ENCODE assay signal across 8 cellular contexts in the genomic region with DNA sequence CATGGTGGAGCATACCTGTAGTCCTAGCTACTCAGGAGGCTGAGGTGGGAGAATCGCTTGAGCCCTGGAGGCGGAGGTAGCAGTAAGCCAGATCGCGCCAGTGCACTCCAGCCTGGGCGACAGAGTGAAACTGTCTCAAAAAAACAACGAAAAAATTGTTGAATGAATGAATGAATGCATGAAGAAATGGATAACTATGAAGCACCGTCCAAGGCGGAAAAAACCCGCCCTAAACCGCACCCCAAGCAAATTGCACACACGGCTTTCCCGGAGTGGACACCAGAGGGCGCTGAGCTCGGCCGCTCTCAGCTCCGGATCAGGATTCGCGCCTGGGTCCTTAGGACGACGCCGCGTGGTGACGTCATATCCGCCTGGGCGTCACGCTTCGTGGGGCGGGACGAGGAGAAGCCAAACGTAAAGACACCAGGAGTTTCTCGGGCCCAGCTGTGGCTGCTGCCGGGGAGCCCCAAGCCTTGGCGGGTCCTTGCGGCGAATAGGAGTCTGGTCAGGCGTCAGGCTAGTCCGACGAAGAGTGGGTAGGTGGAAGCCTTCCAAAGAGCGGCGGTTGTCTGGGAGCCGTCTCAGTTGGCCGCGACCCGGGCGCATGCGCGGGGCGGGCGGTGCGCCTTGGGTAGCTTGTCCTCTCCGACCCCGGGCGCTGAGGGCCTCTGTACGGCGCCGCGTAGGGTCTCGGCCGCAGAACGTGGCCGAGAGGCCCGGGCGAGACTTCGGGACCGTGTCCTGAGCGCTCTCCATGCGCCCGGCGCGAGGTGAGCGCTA. TPM values are rescaled to one million over a fixed set of nuclear protein-coding genes. Genes with fewer than 3 reads are reported as not detected.
DNase-seq lines count a peak whose midpoint lies in the region; TF ChIP-seq lines count a peak whose summit lies in the region.

Gene HTD2 (plus strand): TSS at position 639 of the 780 bp plus-strand sequence. CDS start 11,094 bp downstream, outside the sequence.
Gene RPP14 (plus strand): TSS at position 364 of the 780 bp plus-strand sequence. CDS start 4,085 bp downstream, outside the sequence.

- H3T11ph ChIP-seq in H9 (ENCODE audit: low read length): no peak within 1 kb of the TSS

- H3K27ac ChIP-seq in H9 (ENCODE audit: insufficient read length, low read depth, low read length): peak within 1 kb of the TSS; percentile 8

- peaks cover 12% of the 10 kb centered on the region for H3K79me1 ChIP-seq in H9 (ENCODE audit: insufficient read depth, low read depth, low read length, poor library complexity, severe bottlenecking)

- peaks cover 25% of the 10 kb centered on the region for H3K79me2 ChIP-seq in H9 (ENCODE audit: insufficient read depth, low read length)

- H4K20me1 ChIP-seq in H9 (ENCODE audit: control insufficient read depth, insufficient read depth, insufficient read length): peaks cover 4% of the 10 kb centered on the region

- H4K5ac ChIP-seq in H9 (ENCODE audit: insufficient read length, low read depth, low read length): peak within 1 kb of the TSS; percentile 65

- no peak within 1 kb of the TSS for H4K91ac ChIP-seq in H9 (ENCODE audit: insufficient read length, low read depth, low read length)

- H3K36me3 Mint-ChIP-seq in H9 (ENCODE audit: insufficient read depth in 1 of 3, low read depth in 3 of 3) (peaks cover 14 to 30% (median 20%) of the 10 kb centered on the region in 3 experiments), nephron (ENCODE audit: low read depth) (peaks cover 16% of the 10 kb centered on the region)
- peaks cover 30% of the 10 kb centered on the region for H3K36me3 Mint-ChIP-seq in stimulated activated naive CD8-positive, alpha-beta T cell treated with anti-CD3 and anti-CD28 coated beads, Interleukin-15, Interleukin-2, amounts not matched to agents 100 ng/mL and 50 ng/mL, for 24 hours (ENCODE audit: low read depth)

- no peak within 1 kb of the TSS for H3K23ac ChIP-seq in H9 (ENCODE audit: insufficient read length, low read depth, low read length)

- peaks cover 14 to 15% of the 10 kb centered on the region in 2 experiments for H3K4me1 Mint-ChIP-seq in H9
- peaks cover 25% of the 10 kb centered on the region for H3K4me1 Mint-ChIP-seq in nephron
- H3K4me1 Mint-ChIP-seq in stimulated activated naive CD8-positive, alpha-beta T cell treated with anti-CD3 and anti-CD28 coated beads, Interleukin-15, Interleukin-2, amounts not matched to agents 100 ng/mL and 50 ng/mL, for 24 hours (ENCODE audit: low read depth): peaks cover 32% of the 10 kb centered on the region

- no peak within 1 kb of the TSS for H2AFZ ChIP-seq in H9 (ENCODE audit: low read length)

- H3K4me3 ChIP-seq in fibroblast of pulmonary artery (replicated peaks; ENCODE audit: low read depth, low read length): peak within 1 kb of the TSS; percentile 72

- H3K14ac ChIP-seq in H9 (ENCODE audit: insufficient read depth, low read length): peak within 1 kb of the TSS; percentile 89

- H2BK12ac ChIP-seq in H9 (ENCODE audit: insufficient read length, low read depth, low read length): peak within 1 kb of the TSS; percentile 7

- no peaks in the 10 kb centered on the region for H3K9me3 ChIP-seq in H9 (ENCODE audit: control insufficient read depth, low read depth, low read length)

- H2BK5ac ChIP-seq in H9 (ENCODE audit: insufficient read length, low read length): peak within 1 kb of the TSS; percentile 26

- no peaks in the 10 kb centered on the region for H3K4me1 ChIP-seq in H9 (ENCODE audit: insufficient read depth, low read length)

- WGBS in H9 (ENCODE audit: extremely low coverage, insufficient read length, low lambda C conversion rate): no CpG with 5 or more reads among the region's 71 CpGs

- H3K4me3 Mint-ChIP-seq in H9 (peak within 1 kb of the TSS; percentile 97 to 99), nephron (peak within 1 kb of the TSS; percentile 94 to 96 (median 95))
- peak within 1 kb of the TSS; percentile 96 for H3K4me3 Mint-ChIP-seq in stimulated activated naive CD8-positive, alpha-beta T cell treated with anti-CD3 and anti-CD28 coated beads, Interleukin-15, Interleukin-2, amounts not matched to agents 100 ng/mL and 50 ng/mL, for 24 hours

- H3K56ac ChIP-seq in H9 (ENCODE audit: insufficient read length, low read depth, low read length): no peak within 1 kb of the TSS

- H2BK120ac ChIP-seq in H9 (ENCODE audit: low read depth, low read length, poor library complexity, severe bottlenecking): no peak within 1 kb of the TSS

- no peak within 1 kb of the TSS; the same call in 1 of the 2 replicates for H2BK15ac ChIP-seq in H9 (ENCODE audit: low read depth, low read length)

- H3K27ac Mint-ChIP-seq in H9 (peak within 1 kb of the TSS; percentile 99 to 100 (median 100)), nephron (peak within 1 kb of the TSS; percentile 100)
- peak within 1 kb of the TSS; percentile 99 for H3K27ac Mint-ChIP-seq in stimulated activated naive CD8-positive, alpha-beta T cell treated with anti-CD3 and anti-CD28 coated beads, Interleukin-15, Interleukin-2, amounts not matched to agents 100 ng/mL and 50 ng/mL, for 24 hours

- no peak within 1 kb of the TSS for H2BK20ac ChIP-seq in H9 (ENCODE audit: low read depth, low read length, poor library complexity, severe bottlenecking)

- H3K9me3 Mint-ChIP-seq in H9 (no peaks in the 10 kb centered on the region), nephron (no peaks in the 10 kb centered on the region)
- no peaks in the 10 kb centered on the region for H3K9me3 Mint-ChIP-seq in stimulated activated naive CD8-positive, alpha-beta T cell treated with anti-CD3 and anti-CD28 coated beads, Interleukin-15, Interleukin-2, amounts not matched to agents 100 ng/mL and 50 ng/mL, for 24 hours

- TF ChIP-seq CTCF in H9 (conservative IDR thresholded peaks at IDR 0.05) (peak; percentile 97; the same call in 2 of the 3 replicates), fibroblast of pulmonary artery (IDR thresholded peaks at IDR 0.05; ENCODE audit: low read length, missing control alignments) (peak; percentile 96), nephron (IDR thresholded peaks at IDR 0.05; ENCODE audit: unreplicated experiment in 3 of 3) (peak; percentile 98 to 99 (median 98))

- peaks cover 6% of the 10 kb centered on the region for H3K23me2 ChIP-seq in H9 (ENCODE audit: insufficient read length, low read depth, low read length, poor library complexity, severe bottlenecking)

- no peak within 1 kb of the TSS for H4K8ac ChIP-seq in H9 (replicated peaks; ENCODE audit: insufficient read length, low read depth, low read length)

- H3K4ac ChIP-seq in H9 (ENCODE audit: low read depth, low read length): no peak within 1 kb of the TSS; the same call in 1 of the 2 replicates

- H3K18ac ChIP-seq in H9 (ENCODE audit: insufficient read length, low read depth, low read length): peak within 1 kb of the TSS; percentile 88

- H3K27me3 Mint-ChIP-seq in H9 (ENCODE audit: low read depth): peaks cover 28% of the 10 kb centered on the region
- H3K27me3 Mint-ChIP-seq in nephron (ENCODE audit: low read depth): peaks cover 11% of the 10 kb centered on the region
- H3K27me3 Mint-ChIP-seq in stimulated activated naive CD8-positive, alpha-beta T cell treated with anti-CD3 and anti-CD28 coated beads, Interleukin-15, Interleukin-2, amounts not matched to agents 100 ng/mL and 50 ng/mL, for 24 hours: peaks cover 6% of the 10 kb centered on the region

- DNase-seq in GDM1 (lab: John Stamatoyannopoulos, UW): peak; percentile 96
- DNase-seq in H9: peak; percentile 96
- DNase-seq in M059J (ENCODE audit: low read depth): peak; percentile 91
- peak; percentile 90 to 94 for DNase-seq in SHP77 (lab: John Stamatoyannopoulos, UW)
- peak; percentile 100 for DNase-seq in activated effector memory CD4-positive, alpha-beta T cell treated with anti-CD3 and anti-CD28 coated beads, Interleukin-2, amount 50 U/mL, for 16 hours
- DNase-seq in fibroblast of pulmonary artery (ENCODE audit: low read depth): peak; percentile 99

- peak within 1 kb of the TSS; percentile 100 for H3K4me2 ChIP-seq in H9 (ENCODE audit: insufficient read depth, insufficient read length, low read length)

- peak within 1 kb of the TSS; percentile 97 for H3K9ac ChIP-seq in H9 (ENCODE audit: extremely low read depth, insufficient read length, low read length)

- H2AK5ac ChIP-seq in H9 (ENCODE audit: insufficient read length, low read length): no peak within 1 kb of the TSS

- no peaks in the 10 kb centered on the region for H3K27me3 ChIP-seq in H9 (ENCODE audit: insufficient read depth, low read length)

RNA-seq across cellular contexts. Expression of gene HTD2, which starts in this region (rescaled TPM):
- 13.4 and 16.1 TPM in 2 replicates for total RNA-seq in H9 (2021)
- total RNA-seq in M059J (2014; rRNA removed; shearing (Covaris generic)): 10.4 and 10.6 TPM in 2 replicates

RNA-seq across cellular contexts. Expression of gene RPP14, which starts in this region (rescaled TPM):
- total RNA-seq in H9 (2021): 23.9 and 24.4 TPM in 2 replicates
- total RNA-seq in M059J (2014; rRNA removed; shearing (Covaris generic)): 12.2 and 14.6 TPM in 2 replicates

Comparison
In these comparisons a context has a peak if more than half of its experiments do, and no peak if none do; other contexts are left out.
1. Peak in every context shown above with its lines: DNase-seq, H3K4me3 ChIP-seq and H3K27ac ChIP-seq.